In genomic region chr11:57644748-57645715, GRCh38 we compare ENCODE assay signal across 8 cellular contexts. TPM values are rescaled to one million over a fixed set of nuclear protein-coding genes. Genes with fewer than 3 reads are reported as not detected.
DNase-seq lines count a peak whose midpoint lies in the region; ATAC-seq and TF ChIP-seq lines count a peak whose summit lies in the region.

No MANE protein-coding gene starts in this region.

- peak; percentile 41 for ATAC-seq in GM21360 (IDR thresholded peaks at IDR 0.05; ENCODE audit: unreplicated experiment)

- no peaks in the 10 kb centered on the region for H4K20me1 ChIP-seq in KMS-11 (ENCODE audit: insufficient read depth)

- H3K4me1 ChIP-seq in KMS-11 (ENCODE audit: low read depth, poor library complexity, severe bottlenecking) (no peaks in the 10 kb centered on the region), cardiac muscle cell (ENCODE audit: low read depth) (peaks cover 75% of the 10 kb centered on the region)

- no peak overlapping the region; the same call in 1 of the 2 replicates for H2AFZ ChIP-seq in KMS-11 (ENCODE audit: low read depth)

- no peaks in the 10 kb centered on the region for H3K36me3 Mint-ChIP-seq in activated naive CD4-positive, alpha-beta T cell treated with anti-CD3 and anti-CD28 coated beads, Interleukin-2, amount 10 ng/mL, durations not matched to agents 7 days and 5 days

- H3K4me2 ChIP-seq in KMS-11, result no peak overlapping the region

- peaks cover 47% of the 10 kb centered on the region for H3K4me1 Mint-ChIP-seq in activated naive CD4-positive, alpha-beta T cell treated with anti-CD3 and anti-CD28 coated beads, Interleukin-2, amount 10 ng/mL, durations not matched to agents 7 days and 5 days

- H3K27me3 ChIP-seq in KMS-11 (ENCODE audit: insufficient read depth, low read depth), result peaks cover 27% of the 10 kb centered on the region
- H3K27me3 ChIP-seq in cardiac muscle cell, result no peaks in the 10 kb centered on the region

- DNase-seq in COR-L47 (lab: John Stamatoyannopoulos, UW), result peak; percentile 72
- DNase-seq in SK-N-MC (ENCODE audit: low read depth, low spot score), result peak; percentile 66
- DNase-seq in activated naive CD4-positive, alpha-beta T cell treated with anti-CD3 and anti-CD28 coated beads, Interleukin-2, amount 10 ng/mL, durations not matched to agents 7 days and 5 days, result peak; percentile 92
- DNase-seq in cardiac muscle cell (ENCODE audit: low read depth in 1 of 2, low spot score in 1 of 2), result peak; percentile 81 to 86
- DNase-seq in renal cortical epithelial cell (ENCODE audit: low read depth), result peak; percentile 60
- no peak for DNase-seq in HK-2 (ENCODE audit: unreplicated experiment)

- H3K9ac ChIP-seq in KMS-11, result no peak overlapping the region
- H3K9ac ChIP-seq in SK-N-MC (ENCODE audit: insufficient read length), result no peak overlapping the region

- H3K27me3 Mint-ChIP-seq in activated naive CD4-positive, alpha-beta T cell treated with anti-CD3 and anti-CD28 coated beads, Interleukin-2, amount 10 ng/mL, durations not matched to agents 7 days and 5 days, result peaks cover 81% of the 10 kb centered on the region

- no peaks in the 10 kb centered on the region for H3K9me3 Mint-ChIP-seq in activated naive CD4-positive, alpha-beta T cell treated with anti-CD3 and anti-CD28 coated beads, Interleukin-2, amount 10 ng/mL, durations not matched to agents 7 days and 5 days

- CTCF ChIA-PET in activated naive CD4-positive, alpha-beta T cell treated with anti-CD3 and anti-CD28 coated beads, Interleukin-2, amount 10 ng/mL, durations not matched to agents 7 days and 5 days (lab: Charles Lee), result interaction anchor here (0.6 to 7.6 kb wide), 33 partner anchors 9 to 879 kb away, joined by 3 to 266 read pairs (median 4); partner anchors contain the start of genes CLP1, SLC43A1 and UBE2L6

- no peak overlapping the region for H3K27ac Mint-ChIP-seq in activated naive CD4-positive, alpha-beta T cell treated with anti-CD3 and anti-CD28 coated beads, Interleukin-2, amount 10 ng/mL, durations not matched to agents 7 days and 5 days

- peak; percentile 84 for TF ChIP-seq CTCF in KMS-11 (conservative IDR thresholded peaks at IDR 0.05; ENCODE audit: low read depth, low read length)
- peak; percentile 83 for TF ChIP-seq CTCF in cardiac muscle cell (IDR thresholded peaks at IDR 0.05; ENCODE audit: low read depth, low read length)

- no peak overlapping the region for H3K27ac ChIP-seq in KMS-11
- peak overlapping the region; percentile 63 for H3K27ac ChIP-seq in SK-N-MC
- H3K27ac ChIP-seq in cardiac muscle cell, result peak overlapping the region; percentile 55

- H3K4me3 Mint-ChIP-seq in activated naive CD4-positive, alpha-beta T cell treated with anti-CD3 and anti-CD28 coated beads, Interleukin-2, amount 10 ng/mL, durations not matched to agents 7 days and 5 days, result no peak overlapping the region

- no peak overlapping the region for H3K4me3 ChIP-seq in KMS-11 (IDR thresholded peaks at IDR 0.05; ENCODE audit: insufficient read depth, low read depth, low read length)
- peak overlapping the region; percentile 20; the same call in 1 of the 2 replicates for H3K4me3 ChIP-seq in SK-N-MC
- H3K4me3 ChIP-seq in cardiac muscle cell, result no peak overlapping the region

- H3K36me3 ChIP-seq in KMS-11 (ENCODE audit: insufficient read depth) (no peaks in the 10 kb centered on the region), SK-N-MC (ENCODE audit: insufficient read depth, low read length) (0 out of 2 replicates have a peak, but pooled peaks cover 3% of the 10 kb centered on the region), cardiac muscle cell (no peaks in the 10 kb centered on the region)

- no peaks in the 10 kb centered on the region for H3K9me3 ChIP-seq in SK-N-MC (ENCODE audit: low read depth, low read length)
- no peaks in the 10 kb centered on the region for H3K9me3 ChIP-seq in cardiac muscle cell (ENCODE audit: low read depth)

- H3K79me2 ChIP-seq in KMS-11 (ENCODE audit: insufficient read depth, low read depth), result no peaks in the 10 kb centered on the region

RNA-seq across cellular contexts. Expression of gene YPEL4, which starts 4.7 kb away (rescaled TPM):
- total RNA-seq in cardiac muscle cell, result 0.70 and 1.3 TPM in 2 replicates
- polyA plus RNA-seq in cardiac muscle cell, result 1.1 and 2.1 TPM in 2 replicates
- 0.35 TPM in 1 of 2 replicates, not detected in the other for total RNA-seq in renal cortical epithelial cell

RNA-seq across cellular contexts. Expression of gene CLP1, which starts 12.5 kb away (rescaled TPM):
- total RNA-seq in cardiac muscle cell (16.5 and 17.2 TPM in 2 replicates), renal cortical epithelial cell (20.3 and 34.6 TPM in 2 replicates)
- 16.7 and 17.9 TPM in 2 replicates for polyA plus RNA-seq in cardiac muscle cell

RNA-seq across cellular contexts. Expression of gene ZDHHC5, which starts 22.9 kb away (rescaled TPM):
- 30.9 and 36.8 TPM in 2 replicates for total RNA-seq in cardiac muscle cell
- 24.9 and 32.1 TPM in 2 replicates for polyA plus RNA-seq in cardiac muscle cell
- 45.1 and 79.9 TPM in 2 replicates for total RNA-seq in renal cortical epithelial cell

RNA-seq across cellular contexts. Expression of gene SERPING1, which starts 47.5 kb away (rescaled TPM):
- 42.8 and 51.9 TPM in 2 replicates for total RNA-seq in cardiac muscle cell
- 80.7 and 123 TPM in 2 replicates for polyA plus RNA-seq in cardiac muscle cell
- 4.2 and 61.4 TPM in 2 replicates for total RNA-seq in renal cortical epithelial cell
